In the genomic region with DNA sequence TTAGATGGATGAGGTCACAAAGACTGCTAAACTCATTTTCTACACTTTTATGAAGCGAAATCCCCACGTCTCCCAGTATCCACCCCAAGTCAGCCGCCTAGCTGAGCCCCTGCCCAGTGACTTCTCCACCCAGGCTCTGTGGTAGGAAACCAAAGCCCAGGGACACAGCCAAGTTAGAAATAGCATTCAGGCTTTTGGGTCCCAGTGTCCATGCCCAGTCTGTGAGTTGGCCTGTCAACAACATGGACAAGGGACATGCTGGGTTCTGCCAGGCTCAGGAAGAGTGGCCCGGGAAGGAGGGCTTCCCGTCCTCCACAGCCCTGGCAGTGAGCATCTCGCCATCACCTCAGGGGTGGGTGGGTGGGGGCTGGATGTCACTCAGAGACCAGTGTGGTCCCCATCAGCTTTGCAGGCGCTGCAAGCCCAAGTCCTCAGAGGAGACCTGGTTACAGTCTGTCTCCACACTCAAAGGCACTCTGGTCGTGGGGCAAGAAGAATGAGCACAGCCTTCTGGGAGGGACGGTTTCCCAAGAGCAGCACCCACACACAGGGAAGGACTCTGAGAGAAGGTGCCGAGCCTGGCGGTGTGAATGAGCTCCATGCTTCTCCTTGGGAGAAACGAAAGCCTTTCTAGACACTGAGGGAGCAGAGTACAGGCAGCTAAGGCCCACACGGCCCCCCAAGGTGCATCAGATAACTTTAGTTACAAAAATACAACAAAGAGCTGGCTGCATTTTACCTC, we compare ENCODE assay signal across 14 cellular contexts.
DNase-seq lines count a peak whose midpoint lies in the region; TF ChIP-seq lines count a peak whose summit lies in the region.
"Had no signal": no experiment of that assay in that cellular context is flagged by ENCODE, and none has a peak within 500 bp of the region (broad histone marks: within the 10 kb centered on the region; RNA-seq: fewer than 3 reads in every experiment).

No MANE protein-coding gene starts in this region.

- H3K4me1 Mint-ChIP-seq in activated naive CD8-positive, alpha-beta T cell (ENCODE audit: low read depth), result peaks cover 60% of the 10 kb centered on the region
- H3K4me1 Mint-ChIP-seq in activated naive CD8-positive, alpha-beta T cell treated with anti-CD3 and anti-CD28 coated beads for 36 hours, result peaks cover 54% of the 10 kb centered on the region

- no peaks in the 10 kb centered on the region for H3K9me3 Mint-ChIP-seq in activated naive CD8-positive, alpha-beta T cell (ENCODE audit: low read depth)
- no peaks in the 10 kb centered on the region for H3K9me3 Mint-ChIP-seq in activated naive CD8-positive, alpha-beta T cell treated with anti-CD3 and anti-CD28 coated beads for 36 hours
- H3K9me3 Mint-ChIP-seq: stimulated activated naive CD8-positive, alpha-beta T cell treated with anti-CD3 and anti-CD28 coated beads, Interleukin-15, amount 100 ng/mL, for 72 hours had no signal

- no peak for DNase-seq in activated naive CD8-positive, alpha-beta T cell treated with anti-CD3 and anti-CD28 coated beads for 36 hours
- DNase-seq in right atrium auricular region (ENCODE audit: low spot score) (no peak), prostate gland (ENCODE audit: low spot score) (no peak), vagina (ENCODE audit: extremely low spot score in 2 of 2) (peak in 1 of 2 donors; percentile 84), NCI-H128 (lab: John Stamatoyannopoulos, UW; ENCODE audit: unreplicated experiment) (no peak), D341Med (ENCODE audit: low spot score) (no peak)
- no peak for DNase-seq in effector CD4-positive, alpha-beta T cell
- DNase-seq: colonic mucosa; NCI-H2029 treated with DMSO at 0.1 percent for 48 hours; NCI-H774; right lobe of liver; SHP77 treated with DMSO at 0.1 percent for 48 hours; stimulated activated naive CD8-positive, alpha-beta T cell treated with anti-CD3 and anti-CD28 coated beads, Interleukin-15, amount 100 ng/mL, for 72 hours had no signal

- TF ChIP-seq POLR2A in prostate gland (IDR thresholded peaks at IDR 0.05) (no peak), vagina (IDR thresholded peaks at IDR 0.05) (no peak)

- H3K36me3 ChIP-seq in right atrium auricular region, result no peaks in the 10 kb centered on the region
- H3K36me3 ChIP-seq in prostate gland, result no peaks in the 10 kb centered on the region
- no peaks in the 10 kb centered on the region for H3K36me3 ChIP-seq in vagina
- H3K36me3 ChIP-seq: colonic mucosa, right lobe of liver had no signal

- intact Hi-C loops in prostate gland (cut with DNase I) (loop anchor here (5.0 to 10.0 kb wide), 3 partner anchors 45 to 128 kb away; no protein-coding TSS in a partner anchor), vagina (cut with DNase I) (no loop called here)

- WGBS in prostate gland, result 46% methylated on average over 13 of the region's 13 CpGs

- TF ChIP-seq CTCF in right atrium auricular region (IDR thresholded peaks at IDR 0.05) (no peak), prostate gland (IDR thresholded peaks at IDR 0.05) (no peak), vagina (IDR thresholded peaks at IDR 0.05) (no peak)

- H3K27ac ChIP-seq in right atrium auricular region, result peak overlapping the region; percentile 63 to 84
- H3K27ac ChIP-seq in prostate gland, result peak overlapping the region; percentile 42 to 50
- H3K27ac ChIP-seq in vagina, result peak overlapping the region; percentile 45
- H3K27ac ChIP-seq: colonic mucosa had no signal

- no peaks in the 10 kb centered on the region for H3K27me3 Mint-ChIP-seq in activated naive CD8-positive, alpha-beta T cell
- H3K27me3 Mint-ChIP-seq in activated naive CD8-positive, alpha-beta T cell treated with anti-CD3 and anti-CD28 coated beads for 36 hours, result no peaks in the 10 kb centered on the region
- H3K27me3 Mint-ChIP-seq: stimulated activated naive CD8-positive, alpha-beta T cell treated with anti-CD3 and anti-CD28 coated beads, Interleukin-15, amount 100 ng/mL, for 72 hours had no signal

- H3K36me3 Mint-ChIP-seq in activated naive CD8-positive, alpha-beta T cell, result peaks cover 2% of the 10 kb centered on the region
- H3K36me3 Mint-ChIP-seq in activated naive CD8-positive, alpha-beta T cell treated with anti-CD3 and anti-CD28 coated beads for 36 hours, result no peaks in the 10 kb centered on the region

- no peak overlapping the region for H3K4me3 Mint-ChIP-seq in activated naive CD8-positive, alpha-beta T cell
- H3K4me3 Mint-ChIP-seq in activated naive CD8-positive, alpha-beta T cell treated with anti-CD3 and anti-CD28 coated beads for 36 hours, result no peak overlapping the region
- H3K4me3 Mint-ChIP-seq: stimulated activated naive CD8-positive, alpha-beta T cell treated with anti-CD3 and anti-CD28 coated beads, Interleukin-15, amount 100 ng/mL, for 72 hours had no signal

- H3K27ac Mint-ChIP-seq in activated naive CD8-positive, alpha-beta T cell, result peak overlapping the region; percentile 78
- no peak overlapping the region for H3K27ac Mint-ChIP-seq in activated naive CD8-positive, alpha-beta T cell treated with anti-CD3 and anti-CD28 coated beads for 36 hours
- H3K27ac Mint-ChIP-seq: stimulated activated naive CD8-positive, alpha-beta T cell treated with anti-CD3 and anti-CD28 coated beads, Interleukin-15, amount 100 ng/mL, for 72 hours had no signal

- H3K9me3 ChIP-seq in right atrium auricular region (no peaks in the 10 kb centered on the region), prostate gland (no peaks in the 10 kb centered on the region), vagina (no peaks in the 10 kb centered on the region)
- H3K9me3 ChIP-seq: colonic mucosa, right lobe of liver had no signal

- H3K4me3 ChIP-seq in right atrium auricular region (no peak overlapping the region), prostate gland (no peak overlapping the region), vagina (no peak overlapping the region)
- H3K4me3 ChIP-seq: colonic mucosa, right lobe of liver had no signal

- no peaks in the 10 kb centered on the region for H3K27me3 ChIP-seq in right atrium auricular region
- H3K27me3 ChIP-seq in prostate gland (replicated peaks; ENCODE audit: insufficient read depth), result no peaks in the 10 kb centered on the region
- H3K27me3 ChIP-seq in vagina, result no peaks in the 10 kb centered on the region
- H3K27me3 ChIP-seq: colonic mucosa, right lobe of liver had no signal

- H3K4me1 ChIP-seq in right atrium auricular region, result peaks cover 0 to 43% of the 10 kb centered on the region in 2 donors
- H3K4me1 ChIP-seq in prostate gland (replicated peaks), result no peaks in the 10 kb centered on the region
- H3K4me1 ChIP-seq in vagina, result peaks cover 58% of the 10 kb centered on the region
- H3K4me1 ChIP-seq: colonic mucosa, right lobe of liver had no signal
